Comparison of ENCODE assay signal across 8 cellular contexts in genomic region chr6:87756858-87757257, GRCh38. TPM values are rescaled to one million over a fixed set of nuclear protein-coding genes. Genes with fewer than 3 reads are reported as not detected.
DNase-seq lines count a peak whose midpoint lies in the region; ATAC-seq, FAIRE-seq and TF ChIP-seq lines count a peak whose summit lies in the region.

No MANE protein-coding gene starts in this region.

- peak overlapping the region; percentile 61 for H3K4me2 ChIP-seq in OCI-LY3 (ENCODE audit: low read length)

- in situ Hi-C loops in brain microvascular endothelial cell (cut with HindIII; ENCODE audit: low pct_ligation_motif_present, low sequenced_read_pairs) = no loop called here

- H3K9me3 ChIP-seq in OCI-LY3 (ENCODE audit: insufficient read depth, low read length) (no peaks in the 10 kb centered on the region), kidney (ENCODE audit: control insufficient read depth in 1 of 2, low read length in 2 of 2) (no peaks in the 10 kb centered on the region), suprapubic skin (no peaks in the 10 kb centered on the region)

- TF ChIP-seq CTCF in AG09309 (IDR thresholded peaks at IDR 0.05; ENCODE audit: control insufficient read depth, insufficient read depth, low read depth, low read length, missing control alignments) (no peak), OCI-LY3 (IDR thresholded peaks at IDR 0.05; ENCODE audit: low read depth, low read length) (no peak), brain microvascular endothelial cell (IDR thresholded peaks at IDR 0.05; ENCODE audit: low read depth, low read length, missing control alignments) (no peak), kidney (IDR thresholded peaks at IDR 0.05; ENCODE audit: borderline replicate concordance, extremely low read depth, insufficient read depth) (no peak), suprapubic skin (IDR thresholded peaks at IDR 0.05) (no peak)

- H4K20me1 ChIP-seq in OCI-LY3 (ENCODE audit: insufficient read depth, low read length) = no peaks in the 10 kb centered on the region

- no peak for TF ChIP-seq POLR2A in suprapubic skin (IDR thresholded peaks at IDR 0.05)

- H3K4me3 ChIP-seq in AG09309 (ENCODE audit: control insufficient read depth, low read depth, low read length) (no peak overlapping the region), OCI-LY3 (ENCODE audit: low read length) (peak overlapping the region; percentile 35), brain microvascular endothelial cell (ENCODE audit: low read depth, low read length) (no peak overlapping the region), skeletal muscle cell (ENCODE audit: low read depth, low read length) (no peak overlapping the region), kidney (ENCODE audit: low read length in 2 of 2) (no peak overlapping the region), suprapubic skin (no peak overlapping the region)

- H2AFZ ChIP-seq in OCI-LY3 (ENCODE audit: low read depth, low read length) = no peak overlapping the region

- H3K27ac ChIP-seq in OCI-LY3 (ENCODE audit: low read length) (peak overlapping the region; percentile 88), brain microvascular endothelial cell (no peak overlapping the region), kidney (ENCODE audit: low read depth in 2 of 2, low read length in 2 of 2) (no peak overlapping the region), suprapubic skin (no peak overlapping the region)

- 51% methylated on average over 2 of the region's 2 CpGs for WGBS in suprapubic skin

- peak; percentile 94 for ATAC-seq in GM18858 (IDR thresholded peaks at IDR 0.05; ENCODE audit: unreplicated experiment)
- peak; percentile 94 for ATAC-seq in HG02943 (IDR thresholded peaks at IDR 0.05; ENCODE audit: low read depth, unreplicated experiment)

- H3K9ac ChIP-seq in OCI-LY3 (ENCODE audit: low read length) (peak overlapping the region; percentile 72), kidney (ENCODE audit: low read length in 2 of 2) (no peak overlapping the region)

- DNase-seq in AG09309 (ENCODE audit: low read depth) = peak; percentile 84
- peak; percentile 68 for DNase-seq in brain microvascular endothelial cell
- peak; percentile 20 for DNase-seq in skeletal muscle cell (ENCODE audit: low read depth)
- DNase-seq in kidney = no peak
- no peak for DNase-seq in suprapubic skin (ENCODE audit: low spot score in 2 of 2)

- H3K79me2 ChIP-seq in OCI-LY3 (ENCODE audit: low read length) = no peaks in the 10 kb centered on the region

- FAIRE-seq in kidney (lab: Jason Lieb, UNC) = no peak

- peaks cover 54% of the 10 kb centered on the region for H3K4me1 ChIP-seq in OCI-LY3 (ENCODE audit: low read length)
- H3K4me1 ChIP-seq in kidney (ENCODE audit: control insufficient read depth in 1 of 2, insufficient read depth in 1 of 2, low read depth in 1 of 2, low read length in 2 of 2) = no peaks in the 10 kb centered on the region
- H3K4me1 ChIP-seq in suprapubic skin = peaks cover 12% of the 10 kb centered on the region

- no peak for TF ChIP-seq EP300 in suprapubic skin (IDR thresholded peaks at IDR 0.05)

- intact Hi-C loops in kidney (cut with DNase I) = no loop called here

- H3K36me3 ChIP-seq in OCI-LY3 (replicated peaks; ENCODE audit: low read depth, low read length) (no peaks in the 10 kb centered on the region), brain microvascular endothelial cell (replicated peaks) (no peaks in the 10 kb centered on the region), kidney (ENCODE audit: control insufficient read depth in 1 of 2, insufficient read depth in 2 of 2, low read length in 2 of 2) (no peaks in the 10 kb centered on the region), suprapubic skin (no peaks in the 10 kb centered on the region)

- no peaks in the 10 kb centered on the region for H3K27me3 ChIP-seq in OCI-LY3 (ENCODE audit: low read depth, low read length)
- no peaks in the 10 kb centered on the region for H3K27me3 ChIP-seq in brain microvascular endothelial cell (replicated peaks)
- H3K27me3 ChIP-seq in suprapubic skin = no peaks in the 10 kb centered on the region

RNA-seq across cellular contexts. Expression of gene AKIRIN2, which starts 54.8 kb away (rescaled TPM):
- total RNA-seq in kidney (43.4 TPM), suprapubic skin (10 to 100 TPM; 15.3 to 35.4 (median 29.2) TPM)
- polyA plus RNA-seq in kidney (ENCODE audit: insufficient read depth, low read depth, low replicate concordance) = 26.0 TPM

Comparison
In these comparisons a context has a peak if more than half of its experiments do, and no peak if none do; other contexts are left out.
1. DNase-seq: peak in AG09309 (single experiment), brain microvascular endothelial cell (single experiment) and skeletal muscle cell (single experiment); none in kidney (single experiment) and suprapubic skin (0 of 2).